ENCODE assay signal across 12 cellular contexts in the genomic region with DNA sequence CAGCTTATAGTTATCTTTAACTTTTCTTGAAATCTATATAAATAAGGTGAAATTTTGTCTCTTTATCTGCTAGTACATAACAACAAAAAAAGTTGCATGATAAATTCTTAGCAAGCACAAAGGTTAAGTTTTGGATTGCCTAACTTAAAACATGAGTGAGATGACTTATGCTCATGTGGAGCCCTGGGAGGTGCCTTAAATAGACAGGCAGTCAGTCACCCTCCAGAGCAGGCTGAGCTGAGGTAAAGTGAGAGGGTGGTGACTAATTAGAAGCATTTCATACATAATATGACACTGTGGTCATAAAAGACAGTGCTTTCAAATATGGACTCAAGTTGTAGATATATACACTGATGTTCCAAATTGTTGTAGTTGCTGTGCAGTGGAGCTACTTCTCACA. TPM values are rescaled to one million over a fixed set of nuclear protein-coding genes. Genes with fewer than 3 reads are reported as not detected.
DNase-seq lines count a peak whose midpoint lies in the region; ATAC-seq and TF ChIP-seq lines count a peak whose summit lies in the region.
"Had no signal": no experiment of that assay in that cellular context is flagged by ENCODE, and none has a peak within 500 bp of the region (broad histone marks: within the 10 kb centered on the region; RNA-seq: fewer than 3 reads in every experiment).

No MANE protein-coding gene starts in this region.

- H3K36me3 Mint-ChIP-seq in WTC11 = no peaks in the 10 kb centered on the region
- H3K36me3 Mint-ChIP-seq: CD4-positive, CD25-positive, alpha-beta regulatory T cell had no signal

- no peaks in the 10 kb centered on the region for H3K27me3 Mint-ChIP-seq in WTC11 (ENCODE audit: low read depth)
- H3K27me3 Mint-ChIP-seq: CD4-positive, CD25-positive, alpha-beta regulatory T cell had no signal

- H2AFZ ChIP-seq in ACC112 (ENCODE audit: low read length, unreplicated experiment) = peak overlapping the region; percentile 65

- no peaks in the 10 kb centered on the region for H3K36me3 ChIP-seq in ACC112 (ENCODE audit: insufficient read depth, low read length)
- no peaks in the 10 kb centered on the region for H3K36me3 ChIP-seq in HEK293 (ENCODE audit: control insufficient read depth in 2 of 2, insufficient read depth in 1 of 2, low read length in 2 of 2)

- peak overlapping the region; percentile 89 for H3K27ac ChIP-seq in ACC112 (ENCODE audit: low read depth, low read length)
- H3K27ac ChIP-seq in HEK293 (ENCODE audit: extremely low read depth, low read depth, low read length) = no peak overlapping the region
- H3K27ac ChIP-seq: HL-60 had no signal

- H3K27me3 ChIP-seq in ACC112 (ENCODE audit: insufficient read depth, low read length) = no peaks in the 10 kb centered on the region

- no peak overlapping the region for H3K27ac Mint-ChIP-seq in WTC11
- H3K27ac Mint-ChIP-seq: activated T-helper 1 cell treated with anti-CD3 and anti-CD28 coated beads, Interleukin-12 subunit alpha, Interleukin-12 subunit beta, Interleukin-2, Interleukin-4 antibody, amounts not matched to agents 30 ng/mL and 10 ng/mL and 1 ng/mL, durations not matched to agents 14 hours and 24 hours and 36 hours; CD4-positive, CD25-positive, alpha-beta regulatory T cell had no signal

- CTCF ChIA-PET in HEK293 (lab: Yijun Ruan, JAX) = no interaction called here
- CTCF ChIA-PET in WTC11 (lab: Charles Lee) = no interaction called here

- H3K9me3 ChIP-seq in HEK293 (ENCODE audit: control insufficient read depth, insufficient read depth, low read depth, low read length) = no peaks in the 10 kb centered on the region

- in situ Hi-C loops in SK-MEL-5 (cut with HindIII; ENCODE audit: low pct_unique_long_range_greater_than_20kb, low sequenced_read_pairs) = no loop called here

- H3K9me3 Mint-ChIP-seq in WTC11 = no peaks in the 10 kb centered on the region; the same call in 1 of the 2 replicates

- DNase-seq in SK-MEL-5 (ENCODE audit: low read depth, low spot score) = peak; percentile 55
- DNase-seq in foreskin melanocyte = peak; percentile 75
- no peak for DNase-seq in anterior cingulate cortex (lab: John Stamatoyannopoulos, UW)
- no peak for DNase-seq in cortex of kidney (lab: John Stamatoyannopoulos, UW)
- no peak for DNase-seq in WTC11 (ENCODE audit: low spot score)
- DNase-seq: CD4-positive, CD25-positive, alpha-beta regulatory T cell; T-helper 9 cell had no signal

- no peak overlapping the region for H3K4me3 Mint-ChIP-seq in WTC11
- H3K4me3 Mint-ChIP-seq: activated T-helper 1 cell treated with anti-CD3 and anti-CD28 coated beads, Interleukin-12 subunit alpha, Interleukin-12 subunit beta, Interleukin-2, Interleukin-4 antibody, amounts not matched to agents 30 ng/mL and 10 ng/mL and 1 ng/mL, durations not matched to agents 14 hours and 24 hours and 36 hours; CD4-positive, CD25-positive, alpha-beta regulatory T cell had no signal

- H3K79me2 ChIP-seq in ACC112 (ENCODE audit: control insufficient read depth, insufficient read depth, low read length, unreplicated experiment) = no peaks in the 10 kb centered on the region

- H3K4me3 ChIP-seq in ACC112 (ENCODE audit: low read depth, low read length) = no peak overlapping the region
- H3K4me3 ChIP-seq in HEK293 (ENCODE audit: low read depth, low read length) = no peak overlapping the region

- POLR2A ChIA-PET in HEK293 (lab: Yijun Ruan, JAX) = no interaction called here
- POLR2A ChIA-PET in WTC11 (lab: Charles Lee) = no interaction called here

- ATAC-seq in WTC11 (no peak), GM18868 (IDR thresholded peaks at IDR 0.05; ENCODE audit: unreplicated experiment) (no peak)

- TF ChIP-seq CTCF in HEK293 (tag by site-specific recombination; IDR thresholded peaks at IDR 0.05) (no peak), WTC11 (IDR thresholded peaks at IDR 0.05) (no peak)

- peaks cover 15% of the 10 kb centered on the region for H3K4me1 Mint-ChIP-seq in WTC11
- H3K4me1 Mint-ChIP-seq: CD4-positive, CD25-positive, alpha-beta regulatory T cell had no signal

- H3K4me1 ChIP-seq in ACC112 (ENCODE audit: control insufficient read depth, insufficient read depth, low read length, unreplicated experiment) = peaks cover 44% of the 10 kb centered on the region
- H3K4me1 ChIP-seq in HEK293 (ENCODE audit: control insufficient read depth, insufficient read depth, low read length) = no peaks in the 10 kb centered on the region

TF ChIP-seq in HEK293, 187 proteins besides CTCF, POLR2A, EP300 and RAD21:
- TF ChIP-seq, protein P1, sequence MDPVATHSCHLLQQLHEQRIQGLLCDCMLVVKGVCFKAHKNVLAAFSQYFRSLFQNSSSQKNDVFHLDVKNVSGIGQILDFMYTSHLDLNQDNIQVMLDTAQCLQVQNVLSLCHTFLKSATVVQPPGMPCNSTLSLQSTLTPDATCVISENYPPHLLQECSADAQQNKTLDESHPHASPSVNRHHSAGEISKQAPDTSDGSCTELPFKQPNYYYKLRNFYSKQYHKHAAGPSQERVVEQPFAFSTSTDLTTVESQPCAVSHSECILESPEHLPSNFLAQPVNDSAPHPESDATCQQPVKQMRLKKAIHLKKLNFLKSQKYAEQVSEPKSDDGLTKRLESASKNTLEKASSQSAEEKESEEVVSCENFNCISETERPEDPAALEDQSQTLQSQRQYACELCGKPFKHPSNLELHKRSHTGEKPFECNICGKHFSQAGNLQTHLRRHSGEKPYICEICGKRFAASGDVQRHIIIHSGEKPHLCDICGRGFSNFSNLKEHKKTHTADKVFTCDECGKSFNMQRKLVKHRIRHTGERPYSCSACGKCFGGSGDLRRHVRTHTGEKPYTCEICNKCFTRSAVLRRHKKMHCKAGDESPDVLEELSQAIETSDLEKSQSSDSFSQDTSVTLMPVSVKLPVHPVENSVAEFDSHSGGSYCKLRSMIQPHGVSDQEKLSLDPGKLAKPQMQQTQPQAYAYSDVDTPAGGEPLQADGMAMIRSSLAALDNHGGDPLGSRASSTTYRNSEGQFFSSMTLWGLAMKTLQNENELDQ (tag by site-specific recombination; IDR thresholded peaks at IDR 0.05; ENCODE audit: low read depth) = no peak
- TF ChIP-seq GLIS1 (tag by site-specific recombination; IDR thresholded peaks at IDR 0.05) = peak; percentile 17; the same call in 1 of the 2 replicates

TF ChIP-seq in WTC11, 78 proteins besides CTCF, POLR2A, EP300 and RAD21:
- TF ChIP-seq RORB (CRISPR knock-in tag; IDR thresholded peaks at IDR 0.05) = no peak

RNA-seq across cellular contexts. Expression of a gene that starts 14.6 kb away (rescaled TPM):
- 15.1 and 19.5 TPM in 2 replicates for total RNA-seq in SK-MEL-5 (2014; rRNA removed; shearing (Covaris generic))
- polyA plus RNA-seq in SK-MEL-5 (2015; cell fraction: cytosol; rRNA removed) = 10.4 and 15.5 TPM in 2 replicates
- 14.2 and 16.2 TPM in 2 replicates for polyA plus RNA-seq in SK-MEL-5 (2015; cell fraction: nucleus; rRNA removed)
- 23.7 to 24.4 TPM (median 23.9 TPM) in 3 replicates for total RNA-seq in WTC11 (2021)
- total RNA-seq: activated T-helper 1 cell treated with anti-CD3 and anti-CD28 coated beads, Interleukin-12 subunit alpha, Interleukin-12 subunit beta, Interleukin-2, Interleukin-4 antibody, amounts not matched to agents 30 ng/mL and 10 ng/mL and 1 ng/mL, durations not matched to agents 14 hours and 24 hours and 36 hours; CD4-positive, CD25-positive, alpha-beta regulatory T cell had no signal

Comparison
In these comparisons a context has a peak if more than half of its experiments do, and no peak if none do; other contexts are left out.
1. DNase-seq: peak in SK-MEL-5 (single experiment) and foreskin melanocyte (single experiment); none in anterior cingulate cortex (0 of 58), cortex of kidney (single experiment) and WTC11 (single experiment).